Comparison of ENCODE assay signal across 14 cellular contexts in the genomic region with DNA sequence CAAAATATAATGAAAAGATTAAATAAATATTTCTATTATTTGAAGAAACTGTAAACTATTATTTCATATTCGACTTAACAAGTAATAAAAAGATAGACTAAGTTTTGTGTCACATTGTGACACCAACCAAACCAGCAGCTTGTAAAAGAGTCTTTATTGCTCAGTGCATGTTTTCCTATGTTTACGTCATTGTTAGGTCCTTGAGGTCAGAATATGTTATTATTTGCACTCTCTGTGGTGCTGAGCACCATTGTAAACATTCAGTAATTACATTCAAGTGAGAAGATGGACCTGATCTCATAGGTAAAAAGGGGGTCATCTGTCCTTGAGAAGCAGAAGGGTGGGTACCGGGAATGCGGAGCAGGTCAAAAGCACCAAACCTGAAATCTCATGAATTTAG.
"Had no signal": no experiment of that assay in that cellular context is flagged by ENCODE, and none has a peak within 500 bp of the region (broad histone marks: within the 10 kb centered on the region; RNA-seq: fewer than 3 reads in every experiment).

No MANE protein-coding gene starts in this region.

- H3K4me1 ChIP-seq: right atrium auricular region, tibial nerve had no signal

- ATAC-seq: activated CD8-positive, alpha-beta memory T cell treated with anti-CD3 and anti-CD28 coated beads, Interleukin-2, amount 10 ng/mL, durations not matched to agents 7 days and 5 days; effector memory CD8-positive, alpha-beta T cell; left ventricle myocardium superior; mucosa of descending colon had no signal

- H3K36me3 ChIP-seq: cardiac muscle cell, esophagus squamous epithelium, right atrium auricular region, tibial nerve had no signal

- H3K27me3 ChIP-seq: cardiac muscle cell, esophagus squamous epithelium, right atrium auricular region, tibial nerve had no signal

- H3K4me3 ChIP-seq: cardiac muscle cell, esophagus squamous epithelium, mucosa of descending colon, right atrium auricular region, tibial nerve had no signal

- H3K9me3 ChIP-seq: esophagus squamous epithelium, mucosa of descending colon, right atrium auricular region, tibial nerve had no signal

- H3K27ac ChIP-seq: cardiac muscle cell, esophagus squamous epithelium, right atrium auricular region, tibial nerve had no signal

- DNase-seq: activated CD4-positive, alpha-beta memory T cell treated with anti-CD3 and anti-CD28 coated beads, Interleukin-2, amount 10 ng/mL, durations not matched to agents 7 days and 5 days; activated CD4-positive, alpha-beta T cell treated with anti-CD3 and anti-CD28 coated beads for 48 hours; activated CD4-positive, CD25-positive, alpha-beta regulatory T cell; activated CD8-positive, alpha-beta memory T cell treated with anti-CD3 and anti-CD28 coated beads, Interleukin-2, amount 10 ng/mL, durations not matched to agents 7 days and 5 days; activated naive CD8-positive, alpha-beta T cell treated with anti-CD3 and anti-CD28 coated beads for 36 hours; amygdala; effector memory CD8-positive, alpha-beta T cell; esophagus squamous epithelium; left ventricle myocardium superior; mucosa of descending colon; naive B cell had no signal
